In genomic region chr2:240892361-240892760, GRCh38 we compare ENCODE assay signal across 22 cellular contexts. TPM values are rescaled to one million over a fixed set of nuclear protein-coding genes. Genes with fewer than 3 reads are reported as not detected.
A peak's percentile ranks its signal among the peaks of the same experiment; 100 is the strongest.
DNase-seq lines count a peak whose midpoint lies in the region; ATAC-seq, FAIRE-seq and TF ChIP-seq lines count a peak whose summit lies in the region.
"Had no signal": no experiment of that assay in that cellular context is flagged by ENCODE, and none has a peak within 500 bp of the region (broad histone marks: within the 10 kb centered on the region; RNA-seq: fewer than 3 reads in every experiment).

No MANE protein-coding gene starts in this region.

- no peak overlapping the region for H2BK120ac ChIP-seq in neuronal stem cell (ENCODE audit: low read depth, low read length)

- H3K79me1 ChIP-seq in neuronal stem cell (ENCODE audit: low read depth, low read length): no peaks in the 10 kb centered on the region

- no peak overlapping the region for H3K18ac ChIP-seq in neuronal stem cell (ENCODE audit: low read length)

- H3K4me3 ChIP-seq in SJCRH30: no peak overlapping the region
- H3K4me3 ChIP-seq in esophagus squamous epithelium: peak overlapping the region in 3 of 4 donors; percentile 39 to 57 (median 53)
- H3K4me3 ChIP-seq in neuronal stem cell (ENCODE audit: low read length in 2 of 2): no peak overlapping the region
- H3K4me3 ChIP-seq: A549, HAP-1 had no signal

- DNase-seq in G401 (ENCODE audit: low spot score) (peak; percentile 64), SJCRH30 (peak; percentile 80 to 86), esophagus squamous epithelium (lab: John Stamatoyannopoulos, UW) (no peak), neuronal stem cell (ENCODE audit: low spot score) (no peak), D721Med (ENCODE audit: insufficient read length, low spot score) (no peak), A172 (ENCODE audit: low spot score) (no peak)
- DNase-seq in activated CD4-positive, alpha-beta T cell treated with anti-CD3 and anti-CD28 coated beads, Interleukin-2, amount 50 U/mL, for 4 hours: no peak
- DNase-seq: BE2C; CD4-positive, alpha-beta memory T cell; DMS153; DMS79 treated with DMSO at 0.1 percent for 48 hours; EL; GDM1 had no signal

- no peak overlapping the region for H4K91ac ChIP-seq in neuronal stem cell (ENCODE audit: low read depth, low read length, poor library complexity)

- peak overlapping the region; percentile 21 for H3K9ac ChIP-seq in neuronal stem cell (ENCODE audit: low read depth, low read length, poor library complexity)

- 72 to 96% methylated on average over 4 of the region's 9 CpGs for WGBS in esophagus squamous epithelium, 2 donors
- no CpG with 5 or more reads among the region's 9 CpGs for WGBS in neuronal stem cell (ENCODE audit: extremely low coverage in 2 of 2, insufficient read length in 2 of 2, insufficient replicate concordance in 1 of 2), 2 donors

- intact Hi-C loops in esophagus squamous epithelium (cut with DNase I): no loop called here

- H4K8ac ChIP-seq in neuronal stem cell (ENCODE audit: low read depth, low read length): no peak overlapping the region

- H2BK15ac ChIP-seq in neuronal stem cell (ENCODE audit: low read length): no peak overlapping the region

- no peak overlapping the region for H2BK5ac ChIP-seq in neuronal stem cell (ENCODE audit: low read length)

- H3K36me3 ChIP-seq in SJCRH30 (no peaks in the 10 kb centered on the region), esophagus squamous epithelium (peaks cover 0 to 42% (median 4%) of the 10 kb centered on the region in 3 donors), neuronal stem cell (replicated peaks in 1 of 2; ENCODE audit: control insufficient read depth in 2 of 2, insufficient read depth in 2 of 2, low read length in 2 of 2) (no peaks in the 10 kb centered on the region)
- H3K36me3 ChIP-seq: BE2C, HAP-1 had no signal

- H3K4me1 ChIP-seq in SJCRH30: peaks cover 21% of the 10 kb centered on the region
- peaks cover 19 to 81% (median 20%) of the 10 kb centered on the region in 3 donors for H3K4me1 ChIP-seq in esophagus squamous epithelium
- H3K4me1 ChIP-seq in neuronal stem cell (ENCODE audit: control insufficient read depth in 2 of 2, insufficient read depth in 1 of 2, low read depth in 1 of 2, low read length in 2 of 2): peaks cover 0 to 4% of the 10 kb centered on the region in 2 donors
- H3K4me1 ChIP-seq: BE2C, HAP-1 had no signal

- TF ChIP-seq CTCF in esophagus squamous epithelium (IDR thresholded peaks at IDR 0.05) (no peak), D721Med (IDR thresholded peaks at IDR 0.05; ENCODE audit: insufficient read depth, missing control alignments) (no peak)

- peak overlapping the region; percentile 26 for H3K27ac ChIP-seq in SJCRH30
- peak overlapping the region in 3 of 4 donors; percentile 92 for H3K27ac ChIP-seq in esophagus squamous epithelium
- no peak overlapping the region for H3K27ac ChIP-seq in neuronal stem cell (replicated peaks; ENCODE audit: low read length)
- H3K27ac ChIP-seq: A549, C4-2B had no signal

- no peak for ATAC-seq in GM19023 (IDR thresholded peaks at IDR 0.05; ENCODE audit: unreplicated experiment)
- ATAC-seq: A549 had no signal

- no peak overlapping the region for H3K4me2 ChIP-seq in neuronal stem cell (ENCODE audit: insufficient read depth, low read length, poor library complexity, severe bottlenecking)
- H3K4me2 ChIP-seq: A549 had no signal

- H3K4ac ChIP-seq in neuronal stem cell (ENCODE audit: low read length): no peak overlapping the region

- no peak overlapping the region for H2BK12ac ChIP-seq in neuronal stem cell (ENCODE audit: low read length)

- peak overlapping the region; percentile 70 for H2AK5ac ChIP-seq in neuronal stem cell (ENCODE audit: low read depth, low read length)

- in situ Hi-C loops in G401 (cut with HindIII; ENCODE audit: low sequenced_read_pairs): loop anchor here (5.0 kb wide), 1 partner anchor 45 kb away; no protein-coding TSS in a partner anchor

- H3K9me3 ChIP-seq in SJCRH30 (replicated peaks) (no peaks in the 10 kb centered on the region), esophagus squamous epithelium (no peaks in the 10 kb centered on the region), neuronal stem cell (replicated peaks in 1 of 2; ENCODE audit: control insufficient read depth in 2 of 2, insufficient read depth in 1 of 2, low read depth in 1 of 2, low read length in 2 of 2) (no peaks in the 10 kb centered on the region)
- H3K9me3 ChIP-seq: A549, BE2C, HAP-1 had no signal

- H3K27me3 ChIP-seq in SJCRH30: no peaks in the 10 kb centered on the region
- peaks cover 0 to 3% (median 0%) of the 10 kb centered on the region in 4 donors for H3K27me3 ChIP-seq in esophagus squamous epithelium
- H3K27me3 ChIP-seq in neuronal stem cell (ENCODE audit: control insufficient read depth in 3 of 3, insufficient read depth in 3 of 3, low read depth in 1 of 3, low read length in 3 of 3): peaks cover 0 to 15% (median 0%) of the 10 kb centered on the region in 3 experiments
- H3K27me3 ChIP-seq: BE2C had no signal

- no peak for TF ChIP-seq POLR2A in esophagus squamous epithelium (IDR thresholded peaks at IDR 0.05)

- H3K23ac ChIP-seq in neuronal stem cell (ENCODE audit: low read depth, low read length, poor library complexity): no peak overlapping the region

- H3K14ac ChIP-seq in neuronal stem cell (ENCODE audit: low read length): no peak overlapping the region

- no peak overlapping the region for H2AFZ ChIP-seq in neuronal stem cell (ENCODE audit: low read length)

- no peak for FAIRE-seq in D721Med (lab: Jason Lieb, UNC)
- FAIRE-seq: A549, GM12892, GM19239, H1 had no signal

RNA-seq across cellular contexts. Expression of gene MAB21L4, which starts 3.6 kb away (rescaled TPM):
- not detected in 2 replicates for total RNA-seq in G401 (2014; rRNA removed; shearing (Covaris generic))
- total RNA-seq in SJCRH30 (2014; rRNA removed; shearing (Covaris generic)): 0.66 and 1.0 TPM in 2 replicates
- total RNA-seq in esophagus squamous epithelium: 100 to 1,000 TPM; 105 to 440 (median 163) TPM
- not detected for polyA plus RNA-seq in neuronal stem cell (2013, experiment 1 of 2)
- not detected for polyA plus RNA-seq in neuronal stem cell (2013, experiment 2 of 2)
- 0.22 TPM in 1 of 2 replicates, not detected in the other for total RNA-seq in A172 (2014; rRNA removed; shearing (Covaris generic))
- total RNA-seq: CD4-positive, alpha-beta memory T cell; H1; HT1080 had no signal
- polyA plus RNA-seq: A549; AG04450; CD4-positive, alpha-beta memory T cell had no signal

RNA-seq across cellular contexts. Expression of gene CROCC2, which starts 13.8 kb away (rescaled TPM):
- total RNA-seq in G401 (2014; rRNA removed; shearing (Covaris generic)): not detected in 2 replicates
- 0.15 and 0.26 TPM in 2 replicates for total RNA-seq in SJCRH30 (2014; rRNA removed; shearing (Covaris generic))
- not detected for total RNA-seq in esophagus squamous epithelium
- not detected for polyA plus RNA-seq in neuronal stem cell (2013, experiment 1 of 2)
- not detected for polyA plus RNA-seq in neuronal stem cell (2013, experiment 2 of 2)
- 0.02 TPM in 1 of 2 replicates, not detected in the other for total RNA-seq in A172 (2014; rRNA removed; shearing (Covaris generic))
- total RNA-seq: CD4-positive, alpha-beta memory T cell; H1; HT1080 had no signal
- polyA plus RNA-seq: A549; AG04450; CD4-positive, alpha-beta memory T cell; H1 had no signal

RNA-seq across cellular contexts. Expression of gene AGXT, which starts 23.7 kb away (rescaled TPM):
- not detected in 2 replicates for total RNA-seq in G401 (2014; rRNA removed; shearing (Covaris generic))
- total RNA-seq in SJCRH30 (2014; rRNA removed; shearing (Covaris generic)): 1.3 and 1.7 TPM in 2 replicates
- not detected for total RNA-seq in esophagus squamous epithelium
- not detected for polyA plus RNA-seq in neuronal stem cell (2013, experiment 1 of 2)
- polyA plus RNA-seq in neuronal stem cell (2013, experiment 2 of 2): not detected
- 0.07 TPM in 1 of 2 replicates, not detected in the other for total RNA-seq in A172 (2014; rRNA removed; shearing (Covaris generic))
- total RNA-seq: CD4-positive, alpha-beta memory T cell; H1; HT1080 had no signal
- polyA plus RNA-seq: A549; AG04450; CD4-positive, alpha-beta memory T cell had no signal

Comparison
In these comparisons a context has a peak if more than half of its experiments do, and no peak if none do; other contexts are left out.
1. DNase-seq: peak in G401 (single experiment) and SJCRH30 (2 of 2); none in esophagus squamous epithelium (single experiment), neuronal stem cell (single experiment), D721Med (single experiment), A172 (single experiment) and activated CD4-positive, alpha-beta T cell treated with anti-CD3 and anti-CD28 coated beads, Interleukin-2, amount 50 U/mL, for 4 hours (0 of 2).
2. H3K4me3 ChIP-seq: peak in esophagus squamous epithelium (3 of 4); none in SJCRH30 (single experiment) and neuronal stem cell (0 of 2).
3. RNA of gene MAB21L4, which starts 3.6 kb away (total RNA-seq): 105 to 440 TPM in esophagus squamous epithelium; 0.66 to 1.0 TPM in SJCRH30, not detected in G401 and 0.22 TPM in A172; every median in the first group is over 10 times any median in the second.